1 cellular context compared by ENCODE assay signal in the genomic region with DNA sequence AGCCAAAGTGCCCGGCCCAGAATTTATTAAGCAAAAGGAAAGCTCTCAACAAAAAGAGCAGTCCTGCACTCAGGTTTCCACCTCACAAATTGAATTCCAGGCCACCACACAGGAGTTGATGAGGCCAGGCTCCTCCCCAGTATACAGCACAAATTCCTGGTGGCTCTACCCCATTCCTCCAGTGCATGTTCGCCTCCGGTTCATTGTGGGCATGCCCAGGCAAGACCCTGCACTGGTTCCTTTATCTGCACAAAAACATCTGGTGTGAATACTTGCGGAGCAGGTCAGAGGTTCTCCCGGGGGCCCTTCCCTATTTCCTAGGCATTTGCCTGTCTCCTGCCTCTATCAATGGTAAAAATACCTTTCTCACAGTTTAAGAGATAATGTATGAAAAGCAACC.
TF ChIP-seq lines count a peak whose summit lies in the region.

No MANE protein-coding gene starts in this region.

TF ChIP-seq in IMR-90, 13 proteins besides CTCF, POLR2A, EP300 and RAD21 (continued from another document):
- TF ChIP-seq ELK1 (IDR thresholded peaks at IDR 0.05; ENCODE audit: borderline replicate concordance, low read depth, low read length) (no peak), SMC3 (IDR thresholded peaks at IDR 0.05; ENCODE audit: low read depth, low read length) (no peak), FOS (IDR thresholded peaks at IDR 0.05; ENCODE audit: low read depth, low read length) (no peak), USF2 (IDR thresholded peaks at IDR 0.05; ENCODE audit: low read depth, low read length) (no peak), BHLHE40 (IDR thresholded peaks at IDR 0.05; ENCODE audit: low read depth, low read length) (no peak), RFX5 (IDR thresholded peaks at IDR 0.05; ENCODE audit: low read depth, low read length) (no peak), CHD1 (IDR thresholded peaks at IDR 0.05; ENCODE audit: low read depth, low read length) (no peak)
